ENCODE assay signal across 8 cellular contexts in genomic region chr1:2414297-2414958, GRCh38. TPM values are rescaled to one million over a fixed set of nuclear protein-coding genes. Genes with fewer than 3 reads are reported as not detected.
DNase-seq lines count a peak whose midpoint lies in the region; ATAC-seq and TF ChIP-seq lines count a peak whose summit lies in the region.

No MANE protein-coding gene starts in this region.

- POLR2A ChIA-PET in activated CD4-positive, alpha-beta T cell treated with anti-CD3 and anti-CD28 coated beads for 36 hours (lab: Charles Lee): no interaction called here

- H3K4me1 Mint-ChIP-seq in activated CD4-positive, alpha-beta T cell treated with anti-CD3 and anti-CD28 coated beads for 36 hours: peaks cover 38% of the 10 kb centered on the region
- peaks cover 18% of the 10 kb centered on the region for H3K4me1 Mint-ChIP-seq in chondrocyte (ENCODE audit: low read depth)

- H3K36me3 Mint-ChIP-seq in activated CD4-positive, alpha-beta T cell treated with anti-CD3 and anti-CD28 coated beads for 36 hours (ENCODE audit: low read depth): peaks cover 1% of the 10 kb centered on the region
- H3K36me3 Mint-ChIP-seq in chondrocyte (ENCODE audit: low read depth): no peaks in the 10 kb centered on the region

- no peaks in the 10 kb centered on the region for H3K9me3 Mint-ChIP-seq in activated CD4-positive, alpha-beta T cell treated with anti-CD3 and anti-CD28 coated beads for 36 hours (ENCODE audit: low read depth)
- H3K9me3 Mint-ChIP-seq in chondrocyte (ENCODE audit: low read depth): no peaks in the 10 kb centered on the region

- peak overlapping the region; percentile 73 for H3K27ac Mint-ChIP-seq in activated CD4-positive, alpha-beta T cell treated with anti-CD3 and anti-CD28 coated beads for 36 hours
- peak overlapping the region; percentile 55 for H3K27ac Mint-ChIP-seq in chondrocyte (ENCODE audit: unreplicated experiment)

- intact Hi-C loops in activated CD4-positive, alpha-beta T cell treated with anti-CD3 and anti-CD28 coated beads for 36 hours (cut with DNase I, micrococcal nuclease): loop anchor here (1.0 to 5.0 kb wide), 8 partner anchors 110 to 508 kb away; partner anchors contain the start of gene TNFRSF14 (in 1 of the 2)

- in situ Hi-C loops in ACHN (cut with HindIII; ENCODE audit: low pct_ligation_motif_present, low pct_unique_long_range_greater_than_20kb, low sequenced_read_pairs): loop anchor here (25.0 kb wide), 1 partner anchor 98 kb away; no protein-coding TSS in a partner anchor

- no peaks in the 10 kb centered on the region for H3K27me3 Mint-ChIP-seq in activated CD4-positive, alpha-beta T cell treated with anti-CD3 and anti-CD28 coated beads for 36 hours
- peaks cover 10% of the 10 kb centered on the region for H3K27me3 Mint-ChIP-seq in chondrocyte (ENCODE audit: low read depth)

- CTCF ChIA-PET in activated CD4-positive, alpha-beta T cell treated with anti-CD3 and anti-CD28 coated beads for 36 hours (lab: Charles Lee): interaction anchor here (1.0 kb wide), 1 partner anchor 23 kb away, joined by 3 read pairs; the partner anchor contains the start of genes MORN1 and RER1

- peak; percentile 37 for ATAC-seq in activated CD4-positive, alpha-beta T cell treated with anti-CD3 and anti-CD28 coated beads for 36 hours
- ATAC-seq in GM21360 (IDR thresholded peaks at IDR 0.05; ENCODE audit: unreplicated experiment): no peak

- TF ChIP-seq CTCF in GM20000 (IDR thresholded peaks at IDR 0.05; ENCODE audit: extremely low read depth, missing control alignments) (peak; percentile 82), chondrocyte (IDR thresholded peaks at IDR 0.05) (peak; percentile 98)

- H3K4me3 Mint-ChIP-seq in activated CD4-positive, alpha-beta T cell treated with anti-CD3 and anti-CD28 coated beads for 36 hours: peak overlapping the region; percentile 83
- peak overlapping the region; percentile 69 for H3K4me3 Mint-ChIP-seq in chondrocyte (ENCODE audit: unreplicated experiment)

- DNase-seq in ACHN (peak; percentile 47), GM20000 (ENCODE audit: low spot score) (peak; percentile 89), NCI-H460 (ENCODE audit: extremely low read depth, low read depth) (peak; percentile 36), chondrocyte (ENCODE audit: low spot score) (no peak), left kidney (ENCODE audit: low read depth, low spot score) (peak; percentile 83)
- peak; percentile 88 for DNase-seq in activated CD4-positive, alpha-beta T cell treated with anti-CD3 and anti-CD28 coated beads for 36 hours
- peak; percentile 82 for DNase-seq in stimulated activated CD4-positive, alpha-beta T cell treated with anti-CD3 and anti-CD28 coated beads, Interleukin-4, amount 100 ng/mL, for 1 hour

RNA-seq across cellular contexts. Expression of gene PEX10, which starts 2.1 kb away (rescaled TPM):
- total RNA-seq in NCI-H460 (2014; rRNA removed; shearing (Covaris generic)): 19.7 and 20.3 TPM in 2 replicates
- 64.5 and 73.8 TPM in 2 replicates for polyA plus RNA-seq in NCI-H460 (2014; cell fraction: nucleus; rRNA removed)
- 10 to 100 TPM; 15.1 to 17.7 TPM for total RNA-seq in activated CD4-positive, alpha-beta T cell treated with anti-CD3 and anti-CD28 coated beads for 36 hours
- 20.6 to 33.0 TPM (median 23.4 TPM) in 3 replicates for total RNA-seq in chondrocyte

RNA-seq across cellular contexts. Expression of gene RER1, which starts 22.8 kb away (rescaled TPM):
- 80.9 and 108 TPM in 2 replicates for total RNA-seq in NCI-H460 (2014; rRNA removed; shearing (Covaris generic))
- polyA plus RNA-seq in NCI-H460 (2014; cell fraction: nucleus; rRNA removed): 65.5 and 86.5 TPM in 2 replicates
- 100 to 1,000 TPM; 146 to 152 TPM for total RNA-seq in activated CD4-positive, alpha-beta T cell treated with anti-CD3 and anti-CD28 coated beads for 36 hours
- total RNA-seq in chondrocyte: 158 to 177 TPM (median 175 TPM) in 3 replicates

RNA-seq across cellular contexts. Expression of gene MORN1, which starts 23.1 kb away (rescaled TPM):
- total RNA-seq in NCI-H460 (2014; rRNA removed; shearing (Covaris generic)): 8.9 and 12.2 TPM in 2 replicates
- 17.7 and 20.9 TPM in 2 replicates for polyA plus RNA-seq in NCI-H460 (2014; cell fraction: nucleus; rRNA removed)
- 1 to 10 TPM; 5.1 to 6.1 TPM for total RNA-seq in activated CD4-positive, alpha-beta T cell treated with anti-CD3 and anti-CD28 coated beads for 36 hours
- 6.7 to 10.0 TPM (median 8.1 TPM) in 3 replicates for total RNA-seq in chondrocyte
